Comparison of ENCODE assay signal across 1 cellular context in genomic region chr1:151198254-151199127, GRCh38.
TF ChIP-seq lines count a peak whose summit lies in the region.

Gene PIP5K1A (plus strand): TSS chr1:151198552. CDS start chr1:151198997, 445 bp downstream.

TF ChIP-seq in WTC11, 78 proteins besides CTCF, POLR2A, EP300 and RAD21 (continued from another document and continues in another):
- TF ChIP-seq ZNF425 (CRISPR knock-in tag; conservative IDR thresholded peaks at IDR 0.05) (no peak), AFF4 (CRISPR knock-in tag; IDR thresholded peaks at IDR 0.05; ENCODE audit: borderline replicate concordance) (no peak), NFE2L1 (CRISPR knock-in tag; IDR thresholded peaks at IDR 0.05) (no peak), MAX (CRISPR knock-in tag; IDR thresholded peaks at IDR 0.05) (peak; percentile 64; the same call in 1 of the 2 replicates), ZNF121 (CRISPR knock-in tag; IDR thresholded peaks at IDR 0.05) (no peak), HMGXB4 (CRISPR knock-in tag; IDR thresholded peaks at IDR 0.05) (peak; percentile 62; the same call in 1 of the 2 replicates), IRF2 (CRISPR knock-in tag; IDR thresholded peaks at IDR 0.05; ENCODE audit: borderline replicate concordance, low read depth) (no peak), FOXK1 (CRISPR knock-in tag; IDR thresholded peaks at IDR 0.05) (0 out of 2 replicates have a peak, but pooled peaks have one; percentile 36), FOXP1 (CRISPR knock-in tag; IDR thresholded peaks at IDR 0.05; ENCODE audit: borderline replicate concordance) (peak; percentile 7; the same call in 1 of the 2 replicates), USF1 (CRISPR knock-in tag; IDR thresholded peaks at IDR 0.05) (peak; percentile 98), GABPB1 (CRISPR knock-in tag; IDR thresholded peaks at IDR 0.05) (0 out of 2 replicates have a peak, but pooled peaks have one; percentile 22), ZNF671 (CRISPR knock-in tag; IDR thresholded peaks at IDR 0.05) (no peak), ELF4 (CRISPR knock-in tag; IDR thresholded peaks at IDR 0.05; ENCODE audit: low read depth) (no peak), ETV6 (CRISPR knock-in tag; IDR thresholded peaks at IDR 0.05) (peak; percentile 85), SP1 (CRISPR knock-in tag; conservative IDR thresholded peaks at IDR 0.05) (no peak), ATF2 (CRISPR knock-in tag; IDR thresholded peaks at IDR 0.05; ENCODE audit: borderline replicate concordance, low read depth) (no peak), TEAD4 (CRISPR knock-in tag; IDR thresholded peaks at IDR 0.05) (0 out of 2 replicates have a peak, but pooled peaks have one; percentile 13), ZNF263 (CRISPR knock-in tag; IDR thresholded peaks at IDR 0.05; ENCODE audit: low read depth) (no peak), ZNF532 (CRISPR knock-in tag; IDR thresholded peaks at IDR 0.05; ENCODE audit: borderline replicate concordance) (no peak), SOX15 (CRISPR knock-in tag; IDR thresholded peaks at IDR 0.05) (no peak), ESRRA (CRISPR knock-in tag; IDR thresholded peaks at IDR 0.05; ENCODE audit: borderline replicate concordance) (no peak), KAT7 (CRISPR knock-in tag; IDR thresholded peaks at IDR 0.05; ENCODE audit: borderline replicate concordance) (0 out of 2 replicates have a peak, but pooled peaks have one; percentile 12), PRDM15 (CRISPR knock-in tag; IDR thresholded peaks at IDR 0.05) (no peak), GTF2I (CRISPR knock-in tag; conservative IDR thresholded peaks at IDR 0.05) (no peak), FOXP4 (CRISPR knock-in tag; IDR thresholded peaks at IDR 0.05) (no peak), STAT6 (CRISPR knock-in tag; conservative IDR thresholded peaks at IDR 0.05; ENCODE audit: low read depth) (no peak), ZNF219 (CRISPR knock-in tag; IDR thresholded peaks at IDR 0.05; ENCODE audit: borderline replicate concordance) (no peak), RORB (CRISPR knock-in tag; IDR thresholded peaks at IDR 0.05) (no peak), TCF7 (CRISPR knock-in tag; IDR thresholded peaks at IDR 0.05; ENCODE audit: low read depth) (no peak), ATF1 (CRISPR knock-in tag; IDR thresholded peaks at IDR 0.05) (no peak)
